Comparison of ENCODE assay signal across 10 cellular contexts in genomic region chr1:22039594-22040347, GRCh38. TPM values are rescaled to one million over a fixed set of nuclear protein-coding genes. Genes with fewer than 3 reads are reported as not detected.
DNase-seq lines count a peak whose midpoint lies in the region; ATAC-seq and TF ChIP-seq lines count a peak whose summit lies in the region.
"Had no signal": no experiment of that assay in that cellular context is flagged by ENCODE, and none has a peak within 500 bp of the region (broad histone marks: within the 10 kb centered on the region; RNA-seq: fewer than 3 reads in every experiment).

No MANE protein-coding gene starts in this region.

- H3K9me3 ChIP-seq in neutrophil: no peaks in the 10 kb centered on the region
- H3K9me3 ChIP-seq in uterus: no peaks in the 10 kb centered on the region
- H3K9me3 ChIP-seq: A549 had no signal

- TF ChIP-seq CTCF in epithelial cell of esophagus (IDR thresholded peaks at IDR 0.05; ENCODE audit: insufficient read depth, low read depth, low read length, missing control alignments): no peak
- TF ChIP-seq CTCF in neutrophil (IDR thresholded peaks at IDR 0.05): peak; percentile 23
- no peak for TF ChIP-seq CTCF in uterus (IDR thresholded peaks at IDR 0.05)

- DNase-seq in NCI-H2171 treated with DMSO at 0.1 percent for 48 hours (lab: John Stamatoyannopoulos, UW) (peak; percentile 14), NCI-H2171 (lab: John Stamatoyannopoulos, UW) (no peak), NCI-H460 (ENCODE audit: extremely low read depth, low read depth) (peak; percentile 11), epithelial cell of esophagus (ENCODE audit: low read depth) (peak; percentile 68), uterus (peak; percentile 37 to 43)
- peak; percentile 77 to 78 for DNase-seq in activated CD4-positive, alpha-beta T cell treated with anti-CD3 and anti-CD28 coated beads, Interleukin-2, amount 50 U/mL, for 4 hours

- H3K4me1 ChIP-seq in neutrophil (ENCODE audit: control insufficient read depth in 1 of 2, insufficient read depth in 1 of 2, low read depth in 1 of 2, low read length in 1 of 2) (peaks cover 34 to 42% of the 10 kb centered on the region in 2 experiments), uterus (no peaks in the 10 kb centered on the region)

- H3K36me3 ChIP-seq in neutrophil (no peaks in the 10 kb centered on the region), uterus (no peaks in the 10 kb centered on the region)

- intact Hi-C loops in uterus (cut with DNase I; ENCODE audit: low total_unique reads): no loop called here

- peak; percentile 97 for ATAC-seq in HG02973 (IDR thresholded peaks at IDR 0.05; ENCODE audit: unreplicated experiment)

- TF ChIP-seq POLR2A in uterus (IDR thresholded peaks at IDR 0.05): no peak

- H3K27ac ChIP-seq in neutrophil: peak overlapping the region; percentile 95
- no peak overlapping the region for H3K27ac ChIP-seq in uterus
- H3K27ac ChIP-seq: A549 had no signal

- H3K4me3 ChIP-seq in epithelial cell of esophagus (ENCODE audit: low read length): no peak overlapping the region
- H3K4me3 ChIP-seq in neutrophil (ENCODE audit: low read depth in 1 of 2, low read length in 1 of 2): peak overlapping the region; percentile 38 to 55
- no peak overlapping the region for H3K4me3 ChIP-seq in uterus
- H3K4me3 ChIP-seq: A549 had no signal

- H3K27me3 ChIP-seq in neutrophil (no peaks in the 10 kb centered on the region), uterus (no peaks in the 10 kb centered on the region)

RNA-seq across cellular contexts. Expression of gene CDC42, which starts 12.7 kb away (rescaled TPM):
- 174 and 178 TPM in 2 replicates for total RNA-seq in NCI-H460 (2014; rRNA removed; shearing (Covaris generic))
- polyA plus RNA-seq in NCI-H460 (2014; cell fraction: nucleus; rRNA removed): 65.9 and 67.8 TPM in 2 replicates
- 100 to 1,000 TPM; 173 to 570 (median 223) TPM for total RNA-seq in uterus

RNA-seq across cellular contexts. Expression of gene CELA3A, which starts 38.3 kb away (rescaled TPM):
- total RNA-seq in NCI-H460 (2014; rRNA removed; shearing (Covaris generic)): not detected in 2 replicates
- polyA plus RNA-seq in NCI-H460 (2014; cell fraction: nucleus; rRNA removed): not detected in 2 replicates
- total RNA-seq in uterus: not detected
- total RNA-seq: pulmonary artery endothelial cell had no signal
- polyA plus RNA-seq: A549 had no signal

Comparison
In these comparisons a context has a peak if more than half of its experiments do, and no peak if none do; other contexts are left out.
1. H3K4me3 ChIP-seq: peak in neutrophil (2 of 2); none in epithelial cell of esophagus (single experiment) and uterus (0 of 2).